In the genomic region with DNA sequence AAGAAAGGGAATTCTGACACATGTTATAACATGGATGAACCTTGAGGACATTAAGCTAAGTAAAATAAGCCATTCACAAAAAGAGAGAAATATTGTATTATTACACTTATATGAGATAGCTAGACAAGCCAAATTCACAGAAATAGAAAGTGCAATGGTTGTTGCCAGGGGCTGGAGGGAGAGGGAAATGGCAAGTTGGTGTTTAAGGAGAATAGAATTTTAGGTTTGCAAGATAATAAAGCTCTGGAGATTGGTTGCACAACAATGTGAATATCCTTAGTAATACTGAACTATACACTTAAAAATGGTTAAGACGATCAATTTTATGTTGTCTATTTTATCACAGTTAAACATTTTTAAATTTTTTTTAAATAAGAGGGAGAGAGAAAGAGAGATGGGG, we compare ENCODE assay signal across 18 cellular contexts. TPM values are rescaled to one million over a fixed set of nuclear protein-coding genes. Genes with fewer than 3 reads are reported as not detected.
A peak's percentile ranks its signal among the peaks of the same experiment; 100 is the strongest.
DNase-seq lines count a peak whose midpoint lies in the region; ATAC-seq, FAIRE-seq and TF ChIP-seq lines count a peak whose summit lies in the region.
"Had no signal": no experiment of that assay in that cellular context is flagged by ENCODE, and none has a peak within 500 bp of the region (broad histone marks: within the 10 kb centered on the region; RNA-seq: fewer than 3 reads in every experiment).

No MANE protein-coding gene starts in this region.

- H3K9me3 ChIP-seq in GM23248 (ENCODE audit: low read depth) (no peaks in the 10 kb centered on the region), K562 (replicated peaks; ENCODE audit: control insufficient read depth, insufficient read depth, low read depth, low read length) (no peaks in the 10 kb centered on the region), fibroblast of lung (ENCODE audit: control insufficient read depth, insufficient read depth, low read depth, low read length) (no peaks in the 10 kb centered on the region), subcutaneous abdominal adipose tissue (ENCODE audit: control insufficient read depth in 5 of 5, low read length in 5 of 5) (no peaks in the 10 kb centered on the region)

- no peak for TF ChIP-seq EP300 in K562 (IDR thresholded peaks at IDR 0.05; ENCODE audit: low read length)

- no peaks in the 10 kb centered on the region for H4K20me1 ChIP-seq in GM23248 (ENCODE audit: insufficient read depth)
- no peaks in the 10 kb centered on the region for H4K20me1 ChIP-seq in K562 (replicated peaks; ENCODE audit: control insufficient read depth, insufficient read depth, low read length)
- H4K20me1 ChIP-seq in fibroblast of lung (ENCODE audit: control insufficient read depth, extremely low read depth, insufficient read depth, low read length), result no peaks in the 10 kb centered on the region

- POLR2A ChIA-PET in K562 (lab: Yijun Ruan, JAX), result interaction anchor here (0.7 to 1.7 kb wide), 4 partner anchors 10 to 29 kb away, joined by 3 to 10 read pairs (median 5); a partner anchor contains a TSS

- BruUV-seq in K562 (replicated peaks; lab: Mats Ljungman, UMichigan), result no TSS peak

- peaks cover 48% of the 10 kb centered on the region for H3F3A ChIP-seq in GM23248 (ENCODE audit: insufficient read depth)

- intact Hi-C loops in K562 (cut with micrococcal nuclease), result no loop called here

- 97 to 100% methylated on average over 1 of the region's 1 CpG for WGBS in GM23248 (ENCODE audit: low coverage in 1 of 2, low lambda C conversion rate in 2 of 2, missing lambda C conversion rate in 2 of 2), 2 experiments
- WGBS in K562 (ENCODE audit: insufficient coverage, low coverage, missing lambda C conversion rate), result 33% methylated on average over 1 of the region's 1 CpG

- TF ChIP-seq CTCF in K562 (IDR thresholded peaks at IDR 0.05 in 2 of 3, conservative IDR thresholded peaks at IDR 0.05 in 1 of 3; ENCODE audit: insufficient read depth in 2 of 3, low read depth in 1 of 3, low read length in 3 of 3), result no peak
- TF ChIP-seq CTCF in fibroblast of lung (conservative IDR thresholded peaks at IDR 0.05 in 1 of 2, IDR thresholded peaks at IDR 0.05 in 1 of 2; ENCODE audit: low read depth in 1 of 2, low read length in 2 of 2), result no peak

- H3K36me3 ChIP-seq in GM23248 (ENCODE audit: low read depth) (no peaks in the 10 kb centered on the region), K562 (ENCODE audit: control insufficient read depth, insufficient read depth, low read length) (no peaks in the 10 kb centered on the region), fibroblast of lung (ENCODE audit: control insufficient read depth, insufficient read depth, low read length) (no peaks in the 10 kb centered on the region), subcutaneous abdominal adipose tissue (ENCODE audit: control insufficient read depth in 5 of 5, insufficient read depth in 5 of 5, low read length in 5 of 5) (no peaks in the 10 kb centered on the region)

- H3K4me2 ChIP-seq in GM23248 (ENCODE audit: unreplicated experiment) (peak overlapping the region; percentile 92), K562 (ENCODE audit: insufficient read depth, low read length) (peak overlapping the region; percentile 68; the same call in 1 of the 2 replicates), fibroblast of lung (ENCODE audit: extremely low read depth, insufficient read depth, low read length) (peak overlapping the region; percentile 73)
- H3K4me2 ChIP-seq: PC-9 had no signal

- DNase-seq in GM23248 (no peak), K562 (ENCODE audit: extremely low read depth in 1 of 4, low spot score in 3 of 4) (no peak), fibroblast of lung (ENCODE audit: low read depth in 2 of 2) (no peak), D341Med (ENCODE audit: low spot score) (no peak)
- DNase-seq: CD4-positive, CD25-positive, alpha-beta regulatory T cell; DND-41; GDM1; H9; NCI-H187 treated with DMSO at 0.1 percent for 48 hours; NCI-H2171; NCI-H446 treated with DMSO at 0.1 percent for 48 hours; NCI-H748 treated with DMSO at 0.1 percent for 48 hours; PC-9 had no signal

- CTCF ChIA-PET in K562 (lab: Yijun Ruan, JAX; ENCODE audit: low intra/inter-chr PET ratio), result no interaction called here

- no peak for ATAC-seq in K562
- ATAC-seq in HG03095 (IDR thresholded peaks at IDR 0.05; ENCODE audit: unreplicated experiment), result no peak
- ATAC-seq in GM19395 (IDR thresholded peaks at IDR 0.05; ENCODE audit: unreplicated experiment), result no peak
- ATAC-seq in GM18505 (IDR thresholded peaks at IDR 0.05; ENCODE audit: unreplicated experiment), result no peak

- H3K27ac ChIP-seq in GM23248 (peak overlapping the region; percentile 70), K562 (ENCODE audit: extremely low read depth, low read depth, low read length) (peak overlapping the region; percentile 69), fibroblast of lung (ENCODE audit: insufficient read depth, low read length) (no peak overlapping the region), subcutaneous abdominal adipose tissue (ENCODE audit: low read depth, low read length) (peak overlapping the region; percentile 66)
- H3K27ac ChIP-seq: PC-9 had no signal

- H3K4me3 ChIP-seq in GM23248, result peak overlapping the region; percentile 50
- no peak overlapping the region for H3K4me3 ChIP-seq in K562
- peak overlapping the region in 1 of 4 experiments; percentile 33 for H3K4me3 ChIP-seq in fibroblast of lung (replicated peaks in 1 of 4; ENCODE audit: control extremely low read depth in 1 of 4, insufficient read depth in 1 of 4, low read depth in 3 of 4, low read length in 4 of 4)
- H3K4me3 ChIP-seq in subcutaneous abdominal adipose tissue (ENCODE audit: low read depth in 1 of 5, low read length in 5 of 5), result no peak overlapping the region
- H3K4me3 ChIP-seq: PC-9 had no signal

- H3K79me2 ChIP-seq in GM23248 (ENCODE audit: insufficient read depth) (no peaks in the 10 kb centered on the region), K562 (ENCODE audit: control insufficient read depth, insufficient read depth, low read length) (no peaks in the 10 kb centered on the region), fibroblast of lung (ENCODE audit: control insufficient read depth, insufficient read depth, low read length) (no peaks in the 10 kb centered on the region)

- TF ChIP-seq POLR2A in K562 (conservative IDR thresholded peaks at IDR 0.05) (no peak), GM18505 (IDR thresholded peaks at IDR 0.05; ENCODE audit: borderline replicate concordance, extremely low read depth, insufficient read depth, insufficient read length) (no peak)

- H3K9ac ChIP-seq in GM23248 (peak overlapping the region; percentile 43), K562 (ENCODE audit: insufficient read depth in 1 of 2, low read depth in 2 of 2, low read length in 2 of 2) (peak overlapping the region in 1 of 2 experiments; percentile 53; a peak in 2 of 4 replicates), fibroblast of lung (ENCODE audit: insufficient read depth, low read length) (no peak overlapping the region), subcutaneous abdominal adipose tissue (ENCODE audit: low read length in 5 of 5) (no peak overlapping the region)

- FAIRE-seq in K562 (lab: Jason Lieb, UNC), result peak; percentile 48
- FAIRE-seq: D721Med had no signal

- H3K4me1 ChIP-seq in GM23248 (ENCODE audit: insufficient read depth) (peaks cover 55% of the 10 kb centered on the region), K562 (replicated peaks in 1 of 2; ENCODE audit: control insufficient read depth in 2 of 2, insufficient read depth in 2 of 2, low read length in 2 of 2) (peaks cover 8 to 28% of the 10 kb centered on the region in 2 experiments; a peak in 4 of 5 replicates), fibroblast of lung (ENCODE audit: control insufficient read depth, extremely low read depth, insufficient read depth, low read length) (peaks cover 10% of the 10 kb centered on the region), subcutaneous abdominal adipose tissue (ENCODE audit: control insufficient read depth in 5 of 5, insufficient read depth in 5 of 5, low read length in 5 of 5) (peaks cover 0 to 31% (median 21%) of the 10 kb centered on the region in 5 donors)

- no peaks in the 10 kb centered on the region for H3K9me2 ChIP-seq in GM23248 (ENCODE audit: insufficient read depth)

- no peaks in the 10 kb centered on the region for H3K9me1 ChIP-seq in K562 (ENCODE audit: control insufficient read depth, insufficient read depth, low read length)

- H3K27me3 ChIP-seq in GM23248 (replicated peaks; ENCODE audit: insufficient read depth) (no peaks in the 10 kb centered on the region), K562 (ENCODE audit: control insufficient read depth in 2 of 2, insufficient read depth in 2 of 2, low read length in 2 of 2) (no peaks in the 10 kb centered on the region), fibroblast of lung (ENCODE audit: control insufficient read depth, insufficient read depth, low read length) (no peaks in the 10 kb centered on the region), subcutaneous abdominal adipose tissue (ENCODE audit: control insufficient read depth in 5 of 5, insufficient read depth in 4 of 5, low read length in 5 of 5) (no peaks in the 10 kb centered on the region)

- H2AFZ ChIP-seq in GM23248 (peak overlapping the region; percentile 63), K562 (ENCODE audit: low read depth, low read length) (peak overlapping the region; percentile 76), fibroblast of lung (ENCODE audit: low read length) (peak overlapping the region; percentile 50)
- H2AFZ ChIP-seq: PC-9 had no signal

- in situ Hi-C loops in GM23248 (cut with MboI) (no loop called here), K562 (cut with MboI) (no loop called here)

- no peak for TF ChIP-seq RAD21 in K562 (CRISPR knock-in tag; conservative IDR thresholded peaks at IDR 0.05 in 1 of 2, IDR thresholded peaks at IDR 0.05 in 1 of 2)

RNA-seq across cellular contexts. Expression of a gene that starts 25.0 kb away (rescaled TPM):
- 128 and 1,101 TPM in 2 replicates for total RNA-seq in GM23248 (2014; rRNA removed; shearing (Covaris generic))
- polyA plus RNA-seq in GM23248 (2016; fragmentation: Nextera tagmentation; extraction: Ambion mirVana), result 129 and 133 TPM in 2 replicates
- total RNA-seq in K562 (2011; cell fraction: chromatin; rRNA removed; ENCODE audit: low replicate concordance), result 118 and 251 TPM in 2 replicates
- 39.9 and 58.7 TPM in 2 replicates for total RNA-seq in K562 (2011; cell fraction: nucleolus; rRNA removed)
- total RNA-seq in K562 (2011; cell fraction: nucleoplasm; rRNA removed), result 91.3 and 97.2 TPM in 2 replicates
- 24.7 and 25.4 TPM in 2 replicates for total RNA-seq in K562 (2014; rRNA removed)
- 44.9 and 52.7 TPM in 2 replicates for total RNA-seq in K562 (2014; rRNA removed; fragmentation: Illumina TruSeq; extraction: Trizol)
- 42.6 and 46.0 TPM in 2 replicates for total RNA-seq in K562 (2015; rRNA removed; fragmentation: Illumina TruSeq; extraction: Trizol)
- 31.7 and 32.3 TPM in 2 replicates for total RNA-seq in K562 (2021)
- 98.7 and 125 TPM in 2 replicates for polyA plus RNA-seq in K562 (2011; rRNA removed)
- 17.4 and 51.0 TPM in 2 replicates for polyA plus RNA-seq in K562 (2011; cell fraction: cytosol; rRNA removed)
- 70.6 and 117 TPM in 2 replicates for polyA plus RNA-seq in K562 (2011; cell fraction: nucleus; rRNA removed)
- polyA plus RNA-seq in K562 (2012), result 36.4 and 43.2 TPM in 2 replicates
- polyA plus RNA-seq in K562 (2014; fragmentation: Illumina TruSeq; extraction: Trizol), result 53.4 and 95.6 TPM in 2 replicates
- polyA plus RNA-seq in K562 (2014; fragmentation: Nextera tagmentation; extraction: Ambion mirVana), result 10 to 100 TPM; 13.2 to 15.1 TPM
- 25.1 and 31.7 TPM in 2 replicates for polyA plus RNA-seq in K562 (2014; rRNA removed)
- 153 TPM in 2 replicates for polyA minus RNA-seq in K562 (2011; rRNA and poly(A)+ RNA removed)
- 28.1 and 63.8 TPM in 2 replicates for polyA minus RNA-seq in K562 (2011; cell fraction: cytosol; rRNA and poly(A)+ RNA removed)
- 40.8 and 87.7 TPM in 2 replicates for polyA minus RNA-seq in K562 (2011; cell fraction: nucleus; rRNA and poly(A)+ RNA removed)
- 93.0 and 114 TPM in 2 replicates for total RNA-seq in fibroblast of lung
- polyA plus RNA-seq in fibroblast of lung, result 213 and 416 TPM in 2 replicates
- polyA plus RNA-seq in fibroblast of lung (2012), result 55.8 and 93.0 TPM in 2 replicates
- polyA minus RNA-seq in fibroblast of lung (ENCODE audit: low replicate concordance), result 37.9 and 48.3 TPM in 2 replicates

RNA-seq across cellular contexts. Expression of a gene that starts 59.5 kb away (rescaled TPM):
- total RNA-seq in GM23248 (2014; rRNA removed; shearing (Covaris generic)), result 108 and 115 TPM in 2 replicates
- 48.1 and 48.2 TPM in 2 replicates for polyA plus RNA-seq in GM23248 (2016; fragmentation: Nextera tagmentation; extraction: Ambion mirVana)
- total RNA-seq in K562 (2011; cell fraction: chromatin; rRNA removed; ENCODE audit: low replicate concordance), result 76.3 and 157 TPM in 2 replicates
- total RNA-seq in K562 (2011; cell fraction: nucleolus; rRNA removed), result 77.2 and 79.0 TPM in 2 replicates
- total RNA-seq in K562 (2011; cell fraction: nucleoplasm; rRNA removed), result 76.5 and 76.6 TPM in 2 replicates
- 40.1 and 50.2 TPM in 2 replicates for total RNA-seq in K562 (2014; rRNA removed)
- 37.7 and 39.8 TPM in 2 replicates for total RNA-seq in K562 (2014; rRNA removed; fragmentation: Illumina TruSeq; extraction: Trizol)
- total RNA-seq in K562 (2015; rRNA removed; fragmentation: Illumina TruSeq; extraction: Trizol), result 35.6 and 39.1 TPM in 2 replicates
- total RNA-seq in K562 (2021), result 32.8 and 43.0 TPM in 2 replicates
- polyA plus RNA-seq in K562 (2011; rRNA removed), result 93.5 and 120 TPM in 2 replicates
- polyA plus RNA-seq in K562 (2011; cell fraction: cytosol; rRNA removed), result 250 and 271 TPM in 2 replicates
- 148 and 194 TPM in 2 replicates for polyA plus RNA-seq in K562 (2011; cell fraction: nucleus; rRNA removed)
- polyA plus RNA-seq in K562 (2012), result 29.6 and 49.8 TPM in 2 replicates
- polyA plus RNA-seq in K562 (2014; fragmentation: Illumina TruSeq; extraction: Trizol), result 62.6 and 66.5 TPM in 2 replicates
- 10 to 100 TPM; 24.2 to 50.6 TPM for polyA plus RNA-seq in K562 (2014; fragmentation: Nextera tagmentation; extraction: Ambion mirVana)
- polyA plus RNA-seq in K562 (2014; rRNA removed), result 42.2 and 58.7 TPM in 2 replicates
- 159 and 165 TPM in 2 replicates for polyA minus RNA-seq in K562 (2011; rRNA and poly(A)+ RNA removed)
- polyA minus RNA-seq in K562 (2011; cell fraction: cytosol; rRNA and poly(A)+ RNA removed), result 75.6 and 82.5 TPM in 2 replicates
- polyA minus RNA-seq in K562 (2011; cell fraction: nucleus; rRNA and poly(A)+ RNA removed), result 67.7 and 116 TPM in 2 replicates
- total RNA-seq in fibroblast of lung, result 86.5 and 93.5 TPM in 2 replicates
- polyA plus RNA-seq in fibroblast of lung, result 119 and 135 TPM in 2 replicates
- polyA plus RNA-seq in fibroblast of lung (2012), result 44.9 and 46.1 TPM in 2 replicates
- polyA minus RNA-seq in fibroblast of lung (ENCODE audit: low replicate concordance), result 562 and 600 TPM in 2 replicates
